12 cellular contexts compared by ENCODE assay signal in the genomic region with DNA sequence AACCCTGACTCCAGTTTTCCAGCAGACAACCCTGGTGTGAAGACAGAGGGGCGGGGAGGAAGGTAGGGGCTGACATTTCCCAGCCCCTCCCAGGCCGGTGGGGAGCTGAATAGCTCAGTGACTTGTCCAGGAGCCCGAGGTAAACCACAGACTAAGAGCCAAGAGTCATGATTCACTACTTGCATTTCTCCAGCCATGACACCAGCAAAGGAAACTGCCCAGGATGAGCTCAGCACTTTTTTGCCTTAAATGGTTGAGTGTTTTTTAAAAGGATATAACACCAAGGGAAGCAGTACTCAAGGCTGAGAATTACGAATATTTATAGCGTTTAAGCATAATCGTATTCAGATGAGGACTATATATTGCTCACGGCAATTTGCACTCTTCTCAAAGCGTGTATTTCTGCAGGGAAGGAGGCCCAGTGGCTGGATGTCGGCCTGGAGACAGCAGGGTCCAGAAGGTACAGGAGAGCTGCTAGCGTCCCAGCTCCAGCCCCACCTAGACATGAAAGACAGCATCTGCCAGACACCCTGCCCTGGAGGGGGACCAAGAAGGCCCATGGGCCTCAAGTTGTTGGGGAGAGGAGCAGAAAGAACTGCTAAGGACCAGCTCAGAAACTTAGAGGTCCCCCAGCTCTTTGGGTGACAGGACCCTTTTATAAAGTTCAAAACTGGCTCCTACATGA.
DNase-seq lines count a peak whose midpoint lies in the region; ATAC-seq, FAIRE-seq and TF ChIP-seq lines count a peak whose summit lies in the region.
"Had no signal": no experiment of that assay in that cellular context is flagged by ENCODE, and none has a peak within 500 bp of the region (broad histone marks: within the 10 kb centered on the region; RNA-seq: fewer than 3 reads in every experiment).

No MANE protein-coding gene starts in this region.

- DNase-seq in GM04504 (ENCODE audit: low read depth) (peak; percentile 24), MG63 (peak; percentile 72), K562 (ENCODE audit: extremely low read depth in 1 of 4, low spot score in 3 of 4) (peak in 2 of 4 experiments; percentile 12 to 23), medulla oblongata (ENCODE audit: extremely low spot score) (peak; percentile 29), HuH-7.5 (ENCODE audit: low spot score) (no peak), activated gamma-delta T cell treated with Interleukin-2 at 50 U/mL for 16 hours (no peak), NCI-H2029 (lab: John Stamatoyannopoulos, UW) (no peak)
- DNase-seq in activated effector memory CD4-positive, alpha-beta T cell treated with Interleukin-2 at 50 U/mL for 16 hours: no peak
- DNase-seq: DMS53, NCI-H2029 treated with DMSO at 0.1 percent for 48 hours had no signal

- no peaks in the 10 kb centered on the region for H3K9me1 ChIP-seq in K562 (ENCODE audit: control insufficient read depth, insufficient read depth, low read length)

- no peaks in the 10 kb centered on the region for H3K4me1 ChIP-seq in K562 (replicated peaks in 1 of 2; ENCODE audit: control insufficient read depth in 2 of 2, insufficient read depth in 2 of 2, low read length in 2 of 2)

- ATAC-seq in K562: peak; percentile 72

- no TSS peak for BruUV-seq in K562 (replicated peaks; lab: Mats Ljungman, UMichigan)

- no peaks in the 10 kb centered on the region for H3K36me3 ChIP-seq in MG63
- no peaks in the 10 kb centered on the region for H3K36me3 ChIP-seq in K562 (ENCODE audit: control insufficient read depth, insufficient read depth, low read length)
- H3K36me3 ChIP-seq: neutrophil had no signal

- H3K9ac ChIP-seq in K562 (ENCODE audit: insufficient read depth in 1 of 2, low read depth in 2 of 2, low read length in 2 of 2): no peak overlapping the region

- TF ChIP-seq RAD21 in K562 (CRISPR knock-in tag; conservative IDR thresholded peaks at IDR 0.05 in 1 of 2, IDR thresholded peaks at IDR 0.05 in 1 of 2): no peak

- H3K9me3 ChIP-seq in MG63 (no peaks in the 10 kb centered on the region), K562 (replicated peaks; ENCODE audit: control insufficient read depth, insufficient read depth, low read depth, low read length) (no peaks in the 10 kb centered on the region)
- H3K9me3 ChIP-seq: neutrophil had no signal

- H3K27me3 ChIP-seq in MG63 (no peaks in the 10 kb centered on the region), K562 (ENCODE audit: control insufficient read depth in 2 of 2, insufficient read depth in 2 of 2, low read length in 2 of 2) (no peaks in the 10 kb centered on the region)
- H3K27me3 ChIP-seq: neutrophil had no signal

- TF ChIP-seq CTCF in K562 (IDR thresholded peaks at IDR 0.05 in 2 of 3, conservative IDR thresholded peaks at IDR 0.05 in 1 of 3; ENCODE audit: insufficient read depth in 2 of 3, low read depth in 1 of 3, low read length in 3 of 3): no peak

- H3K4me3 ChIP-seq in MG63: no peak overlapping the region
- no peak overlapping the region for H3K4me3 ChIP-seq in K562
- H3K4me3 ChIP-seq: SK-N-MC had no signal

- no peak overlapping the region; the same call in 1 of the 2 replicates for H3K4me2 ChIP-seq in K562 (ENCODE audit: insufficient read depth, low read length)

- FAIRE-seq in K562 (lab: Jason Lieb, UNC): no peak

- H4K20me1 ChIP-seq in K562 (replicated peaks; ENCODE audit: control insufficient read depth, insufficient read depth, low read length): no peaks in the 10 kb centered on the region

- in situ Hi-C loops in K562 (cut with MboI): no loop called here

- H3K79me2 ChIP-seq in K562 (ENCODE audit: control insufficient read depth, insufficient read depth, low read length): no peaks in the 10 kb centered on the region

- POLR2A ChIA-PET in K562 (lab: Yijun Ruan, JAX): interaction anchor here (0.6 to 1.1 kb wide), 2 partner anchors 13 to 1806 kb away, joined by 3 to 4 read pairs; no protein-coding TSS in a partner anchor

- H2AFZ ChIP-seq in K562 (ENCODE audit: low read depth, low read length): no peak overlapping the region

- no peak for TF ChIP-seq EP300 in K562 (IDR thresholded peaks at IDR 0.05; ENCODE audit: low read length)

- TF ChIP-seq POLR2A in K562 (conservative IDR thresholded peaks at IDR 0.05): no peak

- no peak overlapping the region for H3K27ac ChIP-seq in K562 (ENCODE audit: extremely low read depth, low read depth, low read length)
- H3K27ac ChIP-seq: neutrophil, SK-N-MC had no signal

- intact Hi-C loops in K562 (cut with micrococcal nuclease): no loop called here

- WGBS in K562 (ENCODE audit: insufficient coverage, low coverage, missing lambda C conversion rate): 0% methylated on average over 10 of the region's 10 CpGs

- CTCF ChIA-PET in K562 (lab: Yijun Ruan, JAX; ENCODE audit: low intra/inter-chr PET ratio): no interaction called here

TF ChIP-seq in K562, 482 proteins besides CTCF, POLR2A, EP300 and RAD21 (continues in another document):
- TF ChIP-seq ZNF143 (CRISPR knock-in tag; IDR thresholded peaks at IDR 0.05) (no peak), SOX6 (IDR thresholded peaks at IDR 0.05) (no peak), SRSF9 (IDR thresholded peaks at IDR 0.05; ENCODE audit: borderline replicate concordance, low read depth, low read length) (no peak), SRSF3 (IDR thresholded peaks at IDR 0.05; ENCODE audit: insufficient read depth, low read length) (no peak), ZNF764 (CRISPR knock-in tag; IDR thresholded peaks at IDR 0.05; ENCODE audit: low read depth) (no peak), ZNF23 (CRISPR knock-in tag; IDR thresholded peaks at IDR 0.05) (no peak), TRIM28 (IDR thresholded peaks at IDR 0.05) (no peak), ZZZ3 (IDR thresholded peaks at IDR 0.05) (no peak), BACH1 (tag; IDR thresholded peaks at IDR 0.05) (peak; percentile 51; the same call in 1 of the 2 replicates), BRD9 (IDR thresholded peaks at IDR 0.05; ENCODE audit: low read depth, partially characterized antibody) (no peak), RBM15 (IDR thresholded peaks at IDR 0.05; ENCODE audit: insufficient read depth, low read length) (no peak), PHTF2 (CRISPR knock-in tag; IDR thresholded peaks at IDR 0.05) (no peak), ZNF316 (IDR thresholded peaks at IDR 0.05) (peak; percentile 63; the same call in 1 of the 2 replicates), SUPT5H (IDR thresholded peaks at IDR 0.05) (no peak), FOS (IDR thresholded peaks at IDR 0.05; ENCODE audit: extremely low read depth, insufficient read length) (no peak), POLR2B (IDR thresholded peaks at IDR 0.05; ENCODE audit: low read depth, partially characterized antibody) (no peak), ZC3H11A (IDR thresholded peaks at IDR 0.05; ENCODE audit: low read depth, low read length) (no peak), C11orf30 (IDR thresholded peaks at IDR 0.05; ENCODE audit: low read depth) (peak; percentile 63; the same call in 1 of the 2 replicates), U2AF1 (optimal IDR thresholded peaks at IDR 0.05; ENCODE audit: low read depth, low read length) (no peak), MAFK (IDR thresholded peaks at IDR 0.05; ENCODE audit: low read length) (peak; percentile 51; the same call in 1 of the 2 replicates), SREBF1 (IDR thresholded peaks at IDR 0.05; ENCODE audit: borderline replicate concordance, low read depth, low read length) (no peak), PTTG1 (tag; IDR thresholded peaks at IDR 0.05; ENCODE audit: low read depth) (no peak), SAP30 (IDR thresholded peaks at IDR 0.05; ENCODE audit: borderline replicate concordance, insufficient read depth, low read depth, low read length, poor library complexity, severe bottlenecking) (no peak)
- TF ChIP-seq, protein P1, sequence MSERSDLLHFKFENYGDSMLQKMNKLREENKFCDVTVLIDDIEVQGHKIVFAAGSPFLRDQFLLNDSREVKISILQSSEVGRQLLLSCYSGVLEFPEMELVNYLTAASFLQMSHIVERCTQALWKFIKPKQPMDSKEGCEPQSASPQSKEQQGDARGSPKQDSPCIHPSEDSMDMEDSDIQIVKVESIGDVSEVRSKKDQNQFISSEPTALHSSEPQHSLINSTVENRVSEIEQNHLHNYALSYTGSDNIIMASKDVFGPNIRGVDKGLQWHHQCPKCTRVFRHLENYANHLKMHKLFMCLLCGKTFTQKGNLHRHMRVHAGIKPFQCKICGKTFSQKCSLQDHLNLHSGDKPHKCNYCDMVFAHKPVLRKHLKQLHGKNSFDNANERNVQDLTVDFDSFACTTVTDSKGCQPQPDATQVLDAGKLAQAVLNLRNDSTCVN (CRISPR knock-in tag; IDR thresholded peaks at IDR 0.05): no peak
- TF ChIP-seq, protein P2, sequence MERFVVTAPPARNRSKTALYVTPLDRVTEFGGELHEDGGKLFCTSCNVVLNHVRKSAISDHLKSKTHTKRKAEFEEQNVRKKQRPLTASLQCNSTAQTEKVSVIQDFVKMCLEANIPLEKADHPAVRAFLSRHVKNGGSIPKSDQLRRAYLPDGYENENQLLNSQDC (CRISPR knock-in tag; IDR thresholded peaks at IDR 0.05): no peak

Comparison
In these comparisons a context has a peak if more than half of its experiments do, and no peak if none do; other contexts are left out.
1. DNase-seq: peak in GM04504 (single experiment), MG63 (single experiment) and medulla oblongata (single experiment); none in activated effector memory CD4-positive, alpha-beta T cell treated with Interleukin-2 at 50 U/mL for 16 hours (single experiment), HuH-7.5 (single experiment), activated gamma-delta T cell treated with Interleukin-2 at 50 U/mL for 16 hours (single experiment) and NCI-H2029 (single experiment).